ENCODE assay signal across 15 cellular contexts in the genomic region with DNA sequence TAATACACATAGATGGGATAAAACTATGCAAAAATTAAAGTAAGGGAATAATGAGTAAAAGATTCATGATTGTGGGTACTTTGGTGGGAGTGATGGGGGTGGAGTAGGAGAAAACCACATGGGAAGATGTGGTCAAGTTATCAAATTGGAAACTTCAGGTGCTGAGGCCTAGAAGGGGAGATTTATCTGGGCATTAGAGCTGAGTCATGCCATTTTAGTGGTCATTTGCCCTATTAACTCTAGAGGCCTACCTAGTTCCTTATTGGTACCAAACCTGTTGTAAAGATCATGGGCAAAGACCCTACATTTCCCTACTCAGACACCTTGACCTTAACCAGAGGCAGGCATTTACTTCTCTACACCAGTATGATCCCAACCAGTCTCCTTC.
DNase-seq lines count a peak whose midpoint lies in the region; ATAC-seq, FAIRE-seq and TF ChIP-seq lines count a peak whose summit lies in the region.
"Had no signal": no experiment of that assay in that cellular context is flagged by ENCODE, and none has a peak within 500 bp of the region (broad histone marks: within the 10 kb centered on the region; RNA-seq: fewer than 3 reads in every experiment).

No MANE protein-coding gene starts in this region.

- H3K9ac ChIP-seq in HepG2 (ENCODE audit: insufficient read depth, low read depth, low read length) (no peak overlapping the region), GM12878 (ENCODE audit: control insufficient read depth, insufficient read depth, low read length) (no peak overlapping the region)
- H3K9ac ChIP-seq: BLaER1 treated with 17β-estradiol and CSF1 and Interleukin-3, amounts not matched to agents 10 nM and 100 nM; GM23248 had no signal

- H3K4me2 ChIP-seq in HepG2 (ENCODE audit: low read depth, low read length) (no peak overlapping the region), GM12878 (ENCODE audit: control insufficient read depth, insufficient read depth) (no peak overlapping the region)
- H3K4me2 ChIP-seq: BLaER1 treated with 17β-estradiol and CSF1 and Interleukin-3, amounts not matched to agents 10 nM and 100 nM had no signal

- H3K27me3 ChIP-seq in HepG2 (ENCODE audit: control insufficient read depth in 1 of 2, insufficient read depth in 2 of 2, low read length in 2 of 2) = no peaks in the 10 kb centered on the region
- no peaks in the 10 kb centered on the region for H3K27me3 ChIP-seq in right lobe of liver
- H3K27me3 ChIP-seq in GM12878 (replicated peaks in 1 of 2; ENCODE audit: control insufficient read depth in 2 of 2, insufficient read depth in 2 of 2, low read length in 1 of 2) = no peaks in the 10 kb centered on the region; a peak in 1 of 4 replicates
- H3K27me3 ChIP-seq in neutrophil = no peaks in the 10 kb centered on the region
- H3K27me3 ChIP-seq in tibial artery = no peaks in the 10 kb centered on the region
- H3K27me3 ChIP-seq: BLaER1 treated with 17β-estradiol and CSF1 and Interleukin-3, amounts not matched to agents 10 nM and 100 nM had no signal

- H4K20me1 ChIP-seq in HepG2 (ENCODE audit: insufficient read depth, low read length) (no peaks in the 10 kb centered on the region), GM12878 (ENCODE audit: control insufficient read depth, insufficient read depth) (no peaks in the 10 kb centered on the region)
- H4K20me1 ChIP-seq: BLaER1 treated with 17β-estradiol and CSF1 and Interleukin-3, amounts not matched to agents 10 nM and 100 nM had no signal

- CTCF ChIA-PET in HepG2 (lab: Yijun Ruan, JAX; ENCODE audit: low intra/inter-chr PET ratio, low total read pairs) (no interaction called here), GM12878 (lab: Yijun Ruan, JAX) (no interaction called here)

- no peaks in the 10 kb centered on the region for H3K9me3 ChIP-seq in HepG2 (ENCODE audit: low read length)
- no peaks in the 10 kb centered on the region for H3K9me3 ChIP-seq in right lobe of liver
- H3K9me3 ChIP-seq in GM12878 (replicated peaks; ENCODE audit: control insufficient read depth, insufficient read depth, low read length) = no peaks in the 10 kb centered on the region
- no peaks in the 10 kb centered on the region for H3K9me3 ChIP-seq in neutrophil
- no peaks in the 10 kb centered on the region for H3K9me3 ChIP-seq in tibial artery
- H3K9me3 ChIP-seq: BLaER1 treated with 17β-estradiol and CSF1 and Interleukin-3, amounts not matched to agents 10 nM and 100 nM had no signal

- TF ChIP-seq RAD21 in HepG2 (CRISPR knock-in tag; IDR thresholded peaks at IDR 0.05) (no peak), GM12878 (IDR thresholded peaks at IDR 0.05; ENCODE audit: insufficient read depth, low read depth, low read length) (no peak)

- H3K27ac ChIP-seq in HepG2 (ENCODE audit: extremely low read length, insufficient read depth, low read length) (no peak overlapping the region), right lobe of liver (no peak overlapping the region), GM12878 (ENCODE audit: control insufficient read depth, insufficient read depth) (no peak overlapping the region), neutrophil (peak overlapping the region; percentile 2), tibial artery (no peak overlapping the region)
- H3K27ac ChIP-seq: BLaER1 treated with 17β-estradiol and CSF1 and Interleukin-3, amounts not matched to agents 10 nM and 100 nM; GM23248 had no signal

- H2AFZ ChIP-seq in HepG2 (ENCODE audit: low read length) (no peak overlapping the region), GM12878 (ENCODE audit: control insufficient read depth, low read depth, low read length) (no peak overlapping the region)
- H2AFZ ChIP-seq: GM23248 had no signal

- no TSS peak for BruUV-seq in HepG2 (replicated peaks; lab: Mats Ljungman, UMichigan)
- BruUV-seq in GM12878 (replicated peaks; lab: Mats Ljungman, UMichigan) = no TSS peak

- H3K4me1 ChIP-seq in HepG2 (ENCODE audit: insufficient read depth, low read length) = peaks cover 10% of the 10 kb centered on the region
- H3K4me1 ChIP-seq in right lobe of liver = no peaks in the 10 kb centered on the region
- no peaks in the 10 kb centered on the region for H3K4me1 ChIP-seq in GM12878 (ENCODE audit: control insufficient read depth, insufficient read depth, low read length)
- peaks cover 8% of the 10 kb centered on the region in 2 experiments for H3K4me1 ChIP-seq in neutrophil (ENCODE audit: control insufficient read depth in 1 of 2, insufficient read depth in 1 of 2, low read depth in 1 of 2, low read length in 1 of 2)
- no peaks in the 10 kb centered on the region for H3K4me1 ChIP-seq in tibial artery
- H3K4me1 ChIP-seq: BLaER1 treated with 17β-estradiol and CSF1 and Interleukin-3, amounts not matched to agents 10 nM and 100 nM had no signal

- TF ChIP-seq POLR2A in HepG2 (IDR thresholded peaks at IDR 0.05; ENCODE audit: insufficient read depth in 1 of 2, low read depth in 2 of 2, low read length in 2 of 2) = no peak
- no peak for TF ChIP-seq POLR2A in right lobe of liver (IDR thresholded peaks at IDR 0.05)
- TF ChIP-seq POLR2A in GM12878 (IDR thresholded peaks at IDR 0.05; ENCODE audit: low read depth, low read length) = no peak

- no peak for FAIRE-seq in HepG2 (lab: Jason Lieb, UNC)
- no peak for FAIRE-seq in GM12878 (lab: Jason Lieb, UNC)
- FAIRE-seq: GM12891 had no signal

- no peak overlapping the region for H3K4me3 ChIP-seq in HepG2 (replicated peaks in 1 of 3; ENCODE audit: insufficient read depth in 1 of 3, low read depth in 2 of 3, low read length in 3 of 3)
- H3K4me3 ChIP-seq in right lobe of liver = no peak overlapping the region
- no peak overlapping the region for H3K4me3 ChIP-seq in GM12878
- H3K4me3 ChIP-seq in neutrophil (ENCODE audit: low read depth in 1 of 2, low read length in 1 of 2) = no peak overlapping the region
- no peak overlapping the region for H3K4me3 ChIP-seq in tibial artery
- H3K4me3 ChIP-seq: BLaER1 treated with 17β-estradiol and CSF1 and Interleukin-3, amounts not matched to agents 10 nM and 100 nM; GM23248 had no signal

- H3K36me3 ChIP-seq in HepG2 (replicated peaks in 1 of 2; ENCODE audit: control insufficient read depth in 1 of 2, insufficient read depth in 2 of 2, low read length in 2 of 2) (no peaks in the 10 kb centered on the region), right lobe of liver (no peaks in the 10 kb centered on the region), GM12878 (ENCODE audit: control insufficient read depth in 2 of 2, insufficient read depth in 2 of 2, low read length in 1 of 2) (no peaks in the 10 kb centered on the region), neutrophil (no peaks in the 10 kb centered on the region), tibial artery (no peaks in the 10 kb centered on the region)
- H3K36me3 ChIP-seq: BLaER1 treated with 17β-estradiol and CSF1 and Interleukin-3, amounts not matched to agents 10 nM and 100 nM had no signal

- no peak for ATAC-seq in HepG2
- no peak for ATAC-seq in right lobe of liver
- peak; percentile 60 for ATAC-seq in GM12878

- H3K79me2 ChIP-seq in HepG2 (ENCODE audit: insufficient read depth, low read length) (no peaks in the 10 kb centered on the region), GM12878 (ENCODE audit: control insufficient read depth, insufficient read depth, low read length) (no peaks in the 10 kb centered on the region)

- SMC1A ChIA-PET in GM12878 (lab: Charles Lee; ENCODE audit: uncharacterized antibody, unreplicated experiment) = interaction anchor here (0.9 to 1.7 kb wide), 4 partner anchors 8 to 71 kb away, joined by 3 to 5 read pairs (median 4); no protein-coding TSS in a partner anchor

- POLR2A ChIA-PET in HepG2 (lab: Yijun Ruan, JAX) (no interaction called here), GM12878 (lab: Charles Lee) (no interaction called here)

- no peak for DNase-seq in HepG2 (ENCODE audit: low spot score)
- DNase-seq in right lobe of liver = no peak
- peak; percentile 57 for DNase-seq in NCI-H226
- no peak for DNase-seq in GM12878 (ENCODE audit: low read depth, low spot score)
- DNase-seq in tibial artery = no peak
- no peak for DNase-seq in nucleus accumbens (lab: John Stamatoyannopoulos, UW)
- DNase-seq in DMS79 (lab: John Stamatoyannopoulos, UW) = no peak
- DNase-seq: 8988T, ACHN, DMS53, GM23248, H7 had no signal

- intact Hi-C loops in HepG2 (cut with micrococcal nuclease; ENCODE audit: unreplicated experiment) (no loop called here), right lobe of liver (cut with DNase I) (no loop called here), GM12878 (cut with micrococcal nuclease; ENCODE audit: unreplicated experiment) (no loop called here), tibial artery (cut with DNase I; ENCODE audit: low total_unique reads) (no loop called here)

- RAD21 ChIA-PET in GM12878 (lab: Charles Lee; ENCODE audit: unreplicated experiment) = interaction anchor here (1.0 kb wide), 1 partner anchor 37 kb away, joined by 3 read pairs; no protein-coding TSS in a partner anchor

- in situ Hi-C loops in HepG2 (cut with HindIII; ENCODE audit: extremely low pct_ligation_motif_present, low pct_unique_long_range_greater_than_20kb) = no loop called here
- in situ Hi-C loops in GM12878 (cut with MboI) = no loop called here

- no peak for TF ChIP-seq CTCF in HepG2 (CRISPR knock-in tag; IDR thresholded peaks at IDR 0.05)
- no peak for TF ChIP-seq CTCF in right lobe of liver (IDR thresholded peaks at IDR 0.05)
- TF ChIP-seq CTCF in GM12878 (IDR thresholded peaks at IDR 0.05 in 2 of 3, conservative IDR thresholded peaks at IDR 0.05 in 1 of 3; ENCODE audit: control insufficient read depth in 2 of 3, extremely low read depth in 1 of 3, insufficient read depth in 1 of 3, low read depth in 3 of 3, low read length in 3 of 3) = no peak
- TF ChIP-seq CTCF in neutrophil (IDR thresholded peaks at IDR 0.05) = no peak
- TF ChIP-seq CTCF in tibial artery (IDR thresholded peaks at IDR 0.05) = no peak

- TF ChIP-seq EP300 in HepG2 (IDR thresholded peaks at IDR 0.05; ENCODE audit: low read depth in 2 of 2, low read length in 2 of 2) (no peak), HepG2 (CRISPR knock-in tag; IDR thresholded peaks at IDR 0.05; ENCODE audit: borderline replicate concordance) (no peak), GM12878 (IDR thresholded peaks at IDR 0.05; ENCODE audit: borderline replicate concordance in 1 of 2, control insufficient read depth in 1 of 2, low read depth in 2 of 2, low read length in 2 of 2) (no peak)

TF ChIP-seq in HepG2, 621 proteins besides CTCF, POLR2A, EP300 and RAD21 (continues in another document):
- TF ChIP-seq MAFK (conservative IDR thresholded peaks at IDR 0.05 in 1 of 2, IDR thresholded peaks at IDR 0.05 in 1 of 2; ENCODE audit: low read length in 2 of 2) (peak; percentile 9 to 27; a peak in 1 of 4 replicates), ZNF672 (CRISPR knock-in tag; IDR thresholded peaks at IDR 0.05) (no peak)
- TF ChIP-seq, protein P1, sequence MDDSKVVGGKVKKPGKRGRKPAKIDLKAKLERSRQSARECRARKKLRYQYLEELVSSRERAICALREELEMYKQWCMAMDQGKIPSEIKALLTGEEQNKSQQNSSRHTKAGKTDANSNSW (CRISPR knock-in tag; IDR thresholded peaks at IDR 0.05; ENCODE audit: borderline replicate concordance) = no peak

TF ChIP-seq in GM12878, 131 proteins besides CTCF, POLR2A, EP300 and RAD21 (continues in another document):
- no peak for TF ChIP-seq HDGF (IDR thresholded peaks at IDR 0.05)
- TF ChIP-seq BHLHE40 (IDR thresholded peaks at IDR 0.05; ENCODE audit: borderline replicate concordance in 1 of 2, low read depth in 2 of 2, low read length in 1 of 2) = no peak
- TF ChIP-seq ETV6 (conservative IDR thresholded peaks at IDR 0.05 in 1 of 2, IDR thresholded peaks at IDR 0.05 in 1 of 2; ENCODE audit: borderline replicate concordance in 1 of 2, low read depth in 1 of 2) = no peak
